26 cellular contexts compared by ENCODE assay signal in genomic region chr11:63876616-63877015, GRCh38. TPM values are rescaled to one million over a fixed set of nuclear protein-coding genes. Genes with fewer than 3 reads are reported as not detected.
"Had no signal": no experiment of that assay in that cellular context is flagged by ENCODE, and none has a peak within 500 bp of the region (broad histone marks: within the 10 kb centered on the region; RNA-seq: fewer than 3 reads in every experiment).

No MANE protein-coding gene starts in this region.

- H3K9me3 Mint-ChIP-seq: activated B cell treated with CpG ODN at 0.5 μM for 24 hours; activated CD4-positive, alpha-beta T cell treated with anti-CD3 and anti-CD28 coated beads, Interleukin-2, amount 10 ng/mL, durations not matched to agents 24 days and 14 days; activated naive CD4-positive, alpha-beta T cell treated with anti-CD3 and anti-CD28 coated beads, Interleukin-2, amount 50 U/mL, for 72 hours; activated naive CD8-positive, alpha-beta T cell treated with anti-CD3 and anti-CD28 coated beads, Interleukin-2, amount 50 U/mL, for 24 hours; activated T-cell treated with anti-CD3 and anti-CD28 coated beads, Interleukin-2, amount 50 U/mL, for 24 hours; activated T-helper 1 cell treated with anti-CD3 and anti-CD28 coated beads, Interleukin-12 subunit alpha, Interleukin-12 subunit beta, Interleukin-2, Interleukin-4 antibody, amounts not matched to agents 30 ng/mL and 10 ng/mL and 1 ng/mL, durations not matched to agents 14 hours and 24 hours and 36 hours had no signal

- H3K4me3 Mint-ChIP-seq: activated B cell treated with CpG ODN at 0.5 μM for 24 hours; activated CD4-positive, alpha-beta T cell treated with anti-CD3 and anti-CD28 coated beads, Interleukin-2, amount 10 ng/mL, durations not matched to agents 24 days and 14 days; activated CD8-positive, alpha-beta memory T cell treated with anti-CD3 and anti-CD28 coated beads, Interleukin-2, amount 10 ng/mL, durations not matched to agents 7 days and 5 days; activated naive CD8-positive, alpha-beta T cell treated with anti-CD3 and anti-CD28 coated beads, Interleukin-2, amount 50 U/mL, for 24 hours; activated T-cell treated with anti-CD3 and anti-CD28 coated beads, Interleukin-2, amount 50 U/mL, for 24 hours; activated T-helper 1 cell treated with anti-CD3 and anti-CD28 coated beads, Interleukin-12 subunit alpha, Interleukin-12 subunit beta, Interleukin-2, Interleukin-4 antibody, amounts not matched to agents 30 ng/mL and 10 ng/mL and 1 ng/mL, durations not matched to agents 14 hours and 24 hours and 36 hours; T-helper 17 cell had no signal

- H3K27ac Mint-ChIP-seq: activated B cell treated with CpG ODN at 0.5 μM for 24 hours; activated CD4-positive, alpha-beta T cell treated with anti-CD3 and anti-CD28 coated beads, Interleukin-2, amount 10 ng/mL, durations not matched to agents 24 days and 14 days; activated CD8-positive, alpha-beta memory T cell treated with anti-CD3 and anti-CD28 coated beads, Interleukin-2, amount 10 ng/mL, durations not matched to agents 7 days and 5 days; activated naive CD4-positive, alpha-beta T cell treated with anti-CD3 and anti-CD28 coated beads, Interleukin-2, amount 50 U/mL, for 72 hours; activated T-cell treated with anti-CD3 and anti-CD28 coated beads, Interleukin-2, amount 50 U/mL, for 24 hours; activated T-helper 1 cell treated with anti-CD3 and anti-CD28 coated beads, Interleukin-12 subunit alpha, Interleukin-12 subunit beta, Interleukin-2, Interleukin-4 antibody, amounts not matched to agents 30 ng/mL and 10 ng/mL and 1 ng/mL, durations not matched to agents 14 hours and 24 hours and 36 hours had no signal

- H3K36me3 ChIP-seq: brain microvascular endothelial cell had no signal

- H3K9me3 ChIP-seq: MG63 had no signal

- H3K27ac ChIP-seq: brain microvascular endothelial cell had no signal

- DNase-seq: activated B cell treated with CpG ODN at 0.5 μM for 24 hours; activated CD4-positive, alpha-beta T cell treated with anti-CD3 and anti-CD28 coated beads for 1 hour; activated CD4-positive, alpha-beta T cell treated with anti-CD3 and anti-CD28 coated beads, Interleukin-2, amount 10 ng/mL, durations not matched to agents 24 days and 14 days; activated CD4-positive, alpha-beta T cell treated with anti-CD3 and anti-CD28 coated beads, Interleukin-2, amount 50 U/mL, for 48 hours; activated CD8-positive, alpha-beta memory T cell treated with anti-CD3 and anti-CD28 coated beads, Interleukin-2, amount 10 ng/mL, durations not matched to agents 7 days and 5 days; activated effector memory CD4-positive, alpha-beta T cell treated with Interleukin-2 at 50 U/mL for 16 hours; activated naive CD4-positive, alpha-beta T cell; activated naive CD8-positive, alpha-beta T cell treated with anti-CD3 and anti-CD28 coated beads, Interleukin-2, amount 50 U/mL, for 24 hours; activated T-cell treated with anti-CD3 and anti-CD28 coated beads, Interleukin-2, amount 50 U/mL, for 24 hours; amniotic stem cell; brain microvascular endothelial cell; MG63; MV-4-11; NCI-H1092 treated with DMSO at 0.1 percent for 48 hours; NCI-H1417 treated with DMSO at 0.1 percent for 48 hours; NCI-H1694 treated with DMSO at 0.1 percent for 48 hours; NCI-H2029 treated with DMSO at 0.1 percent for 48 hours; NCI-H345; NCI-H510A; NCI-H526 treated with DMSO at 0.1 percent for 48 hours; PC-3; SIG-M5; T-helper 17 cell; T-helper 9 cell had no signal

- H3K27me3 ChIP-seq: brain microvascular endothelial cell, MG63 had no signal

- ATAC-seq: activated CD8-positive, alpha-beta memory T cell treated with anti-CD3 and anti-CD28 coated beads, Interleukin-2, amount 10 ng/mL, durations not matched to agents 7 days and 5 days; activated naive CD4-positive, alpha-beta T cell treated with anti-CD3 and anti-CD28 coated beads, Interleukin-2, amount 50 U/mL, for 72 hours; activated naive CD8-positive, alpha-beta T cell treated with anti-CD3 and anti-CD28 coated beads, Interleukin-2, amount 50 U/mL, for 24 hours; PC-3; T-helper 17 cell had no signal

- H3K4me3 ChIP-seq: MG63 had no signal

- H3K27me3 Mint-ChIP-seq: activated B cell treated with CpG ODN at 0.5 μM for 24 hours; activated CD4-positive, alpha-beta T cell treated with anti-CD3 and anti-CD28 coated beads, Interleukin-2, amount 10 ng/mL, durations not matched to agents 24 days and 14 days; activated CD8-positive, alpha-beta memory T cell treated with anti-CD3 and anti-CD28 coated beads, Interleukin-2, amount 10 ng/mL, durations not matched to agents 7 days and 5 days; activated naive CD8-positive, alpha-beta T cell treated with anti-CD3 and anti-CD28 coated beads, Interleukin-2, amount 50 U/mL, for 24 hours; activated T-cell treated with anti-CD3 and anti-CD28 coated beads, Interleukin-2, amount 50 U/mL, for 24 hours; T-helper 17 cell had no signal

RNA-seq across cellular contexts. Expression of gene RCOR2, which starts 40.3 kb away (rescaled TPM):
- total RNA-seq: activated B cell treated with CpG ODN at 0.5 μM for 24 hours, T-helper 17 cell had no signal
